13 cellular contexts compared by ENCODE assay signal in the genomic region with DNA sequence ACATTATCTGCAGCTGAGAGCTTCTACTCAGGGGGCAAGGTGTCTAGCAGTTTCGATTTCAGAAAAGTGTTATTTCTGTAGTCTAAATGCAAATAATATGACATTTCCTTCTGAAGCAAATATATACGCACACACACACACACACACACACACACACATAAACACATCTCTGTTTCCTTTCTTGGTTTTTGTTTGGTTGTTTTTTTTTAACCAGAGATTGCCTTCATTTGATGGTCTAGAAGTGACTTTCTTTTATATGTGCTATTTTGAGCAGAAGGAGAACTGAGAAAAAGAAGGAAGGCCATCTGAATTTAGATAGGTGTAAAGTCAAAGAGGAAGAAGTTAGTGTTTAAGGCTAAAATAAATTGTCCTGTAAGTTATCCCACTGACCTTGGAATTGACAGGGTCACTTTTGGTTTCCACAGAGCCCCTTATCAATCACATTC.
DNase-seq lines count a peak whose midpoint lies in the region; ATAC-seq and TF ChIP-seq lines count a peak whose summit lies in the region.
"Had no signal": no experiment of that assay in that cellular context is flagged by ENCODE, and none has a peak within 500 bp of the region (broad histone marks: within the 10 kb centered on the region; RNA-seq: fewer than 3 reads in every experiment).

No MANE protein-coding gene starts in this region.

- H3K4me1 ChIP-seq in heart left ventricle: peaks cover 0 to 28% (median 6%) of the 10 kb centered on the region in 12 donors
- H3K4me1 ChIP-seq: SJSA1 had no signal

- no peak for TF ChIP-seq POLR2A in heart left ventricle (IDR thresholded peaks at IDR 0.05)

- peak in 1 of 2 donors; percentile 51 for DNase-seq in memory B cell (ENCODE audit: low spot score in 2 of 2)
- DNase-seq in 8988T: no peak
- no peak for DNase-seq in NCI-H446 (lab: John Stamatoyannopoulos, UW)
- DNase-seq in anterior cingulate cortex (lab: John Stamatoyannopoulos, UW): no peak
- DNase-seq in heart left ventricle: no peak
- DNase-seq: DMS53, left cardiac atrium, NCI-H187 had no signal

- peak overlapping the region; percentile 39 for H3K4me3 Mint-ChIP-seq in memory B cell

- no peak for TF ChIP-seq CTCF in heart left ventricle (IDR thresholded peaks at IDR 0.05)

- peak overlapping the region; percentile 48 for H3K27ac Mint-ChIP-seq in memory B cell

- peak; percentile 66 for ATAC-seq in GM18870 (IDR thresholded peaks at IDR 0.05; ENCODE audit: unreplicated experiment)
- ATAC-seq in GM21737 (IDR thresholded peaks at IDR 0.05; ENCODE audit: unreplicated experiment): peak; percentile 78
- peak; percentile 85 for ATAC-seq in HG03342 (IDR thresholded peaks at IDR 0.05; ENCODE audit: unreplicated experiment)
- ATAC-seq in memory B cell (ENCODE audit: low read depth): peak; percentile 89
- ATAC-seq in heart left ventricle: no peak
- ATAC-seq: HCT116 had no signal

- peaks cover 0 to 41% (median 26%) of the 10 kb centered on the region in 9 donors for H3K36me3 ChIP-seq in heart left ventricle
- H3K36me3 ChIP-seq: SJSA1 had no signal

- H3K36me3 Mint-ChIP-seq in memory B cell: no peaks in the 10 kb centered on the region

- H3K9me3 ChIP-seq in heart left ventricle: no peaks in the 10 kb centered on the region
- H3K9me3 ChIP-seq: SJSA1 had no signal

- H3K9me3 Mint-ChIP-seq in memory B cell: no peaks in the 10 kb centered on the region

- H3K27ac ChIP-seq in heart left ventricle: no peak overlapping the region
- H3K27ac ChIP-seq: SJSA1 had no signal

- peaks cover 30% of the 10 kb centered on the region for H3K4me1 Mint-ChIP-seq in memory B cell

- WGBS in heart left ventricle, 4 donors: 72 to 87% (median 75%) methylated on average over 2 of the region's 2 CpGs

- no peak overlapping the region for H3K4me3 ChIP-seq in heart left ventricle
- H3K4me3 ChIP-seq: SJSA1 had no signal

- H3K27me3 ChIP-seq in heart left ventricle: no peaks in the 10 kb centered on the region
- H3K27me3 ChIP-seq: SJSA1 had no signal

- no peaks in the 10 kb centered on the region for H3K27me3 Mint-ChIP-seq in memory B cell

- intact Hi-C loops in heart left ventricle (cut with DNase I): no loop called here

Comparison
In these comparisons a context has a peak if more than half of its experiments do, and no peak if none do; other contexts are left out.
1. ATAC-seq: peak in GM18870 (single experiment), GM21737 (single experiment), HG03342 (single experiment) and memory B cell (single experiment); none in heart left ventricle (0 of 4).